In the genomic region with DNA sequence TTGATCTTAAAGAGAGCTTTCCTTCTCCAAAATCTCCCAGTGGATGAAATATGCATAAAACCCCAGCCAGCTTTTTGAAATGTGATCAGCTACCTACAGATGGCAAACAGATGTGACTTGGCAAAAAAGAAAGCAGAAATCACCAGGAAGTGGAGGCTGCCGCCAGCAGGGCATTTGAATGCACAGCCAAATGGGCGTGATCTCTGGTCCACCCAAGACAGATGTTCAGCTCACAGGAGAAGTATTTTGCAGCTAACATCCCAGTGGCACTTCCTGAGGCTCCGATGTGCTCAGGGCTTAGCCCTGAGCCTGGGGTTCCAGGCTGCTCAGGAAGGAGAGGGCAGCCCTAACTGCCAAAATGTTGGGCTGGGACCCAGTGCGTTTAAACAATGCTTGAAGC, we compare ENCODE assay signal across 10 cellular contexts.
DNase-seq lines count a peak whose midpoint lies in the region; ATAC-seq and TF ChIP-seq lines count a peak whose summit lies in the region.
"Had no signal": no experiment of that assay in that cellular context is flagged by ENCODE, and none has a peak within 500 bp of the region (broad histone marks: within the 10 kb centered on the region; RNA-seq: fewer than 3 reads in every experiment).

No MANE protein-coding gene starts in this region.

- no peaks in the 10 kb centered on the region for H3K9me2 ChIP-seq in SK-N-SH

- CTCF ChIA-PET in SK-N-SH (lab: Yijun Ruan, JAX): interaction anchor here (3.0 to 4.9 kb wide), 2 partner anchors 11 to 16 kb away, joined by 12 to 21 read pairs; no protein-coding TSS in a partner anchor

- intact Hi-C loops in sigmoid colon (cut with DNase I) (no loop called here), lower leg skin (cut with DNase I; ENCODE audit: low total_unique reads) (no loop called here)

- H3K9ac ChIP-seq in SK-N-SH: no peak overlapping the region

- H2AFZ ChIP-seq in SK-N-SH (ENCODE audit: low read depth): no peak overlapping the region

- DNase-seq in CD1c-positive myeloid dendritic cell (ENCODE audit: extremely low spot score) (peak; percentile 44), SK-N-SH (peak; percentile 52), foreskin fibroblast (peak; percentile 95 to 97), sigmoid colon (no peak), lower leg skin (ENCODE audit: low spot score in 2 of 2) (no peak), GM20000 (ENCODE audit: low spot score) (no peak)
- DNase-seq: cerebellar nuclear complex had no signal

- 45% methylated on average over 4 of the region's 4 CpGs for WGBS in SK-N-SH (ENCODE audit: low lambda C conversion rate)
- 40 to 65% methylated on average over 4 of the region's 4 CpGs for WGBS in sigmoid colon, 2 donors
- WGBS in lower leg skin, 2 donors: 35 to 58% methylated on average over 4 of the region's 4 CpGs

- H3K79me2 ChIP-seq in SK-N-SH (ENCODE audit: insufficient read depth): no peaks in the 10 kb centered on the region

- no peaks in the 10 kb centered on the region for H3F3A ChIP-seq in SK-N-SH (replicated peaks; ENCODE audit: insufficient read depth)

- H3K36me3 ChIP-seq in SK-N-SH (replicated peaks in 1 of 2; ENCODE audit: control insufficient read depth in 1 of 2, insufficient read depth in 2 of 2, low read length in 1 of 2): peaks cover 0 to 4% of the 10 kb centered on the region in 2 experiments
- peaks cover 0 to 37% (median 14%) of the 10 kb centered on the region in 4 donors for H3K36me3 ChIP-seq in sigmoid colon

- TF ChIP-seq RAD21 in SK-N-SH (IDR thresholded peaks at IDR 0.05; ENCODE audit: low read length): peak; percentile 4; the same call in 1 of the 2 replicates

- no peak overlapping the region for H3K4me2 ChIP-seq in SK-N-SH

- no peak overlapping the region for H3K27ac ChIP-seq in SK-N-SH (ENCODE audit: low read depth in 2 of 2, low read length in 1 of 2)
- H3K27ac ChIP-seq in sigmoid colon: peak overlapping the region in 1 of 4 donors; percentile 14
- H3K27ac ChIP-seq: thoracic aorta had no signal

- TF ChIP-seq EP300 in SK-N-SH (IDR thresholded peaks at IDR 0.05; ENCODE audit: borderline replicate concordance in 1 of 2, low read depth in 1 of 2, low read length in 1 of 2) (no peak; a peak in 1 of 4 replicates), sigmoid colon (IDR thresholded peaks at IDR 0.05) (no peak)

- H4K20me1 ChIP-seq in SK-N-SH (ENCODE audit: insufficient read depth): no peaks in the 10 kb centered on the region

- POLR2A ChIA-PET in SK-N-SH (lab: Yijun Ruan, JAX): no interaction called here

- H3K4me1 ChIP-seq in SK-N-SH (ENCODE audit: control insufficient read depth in 1 of 2, insufficient read depth in 2 of 2, low read depth in 1 of 2, low read length in 1 of 2) (no peaks in the 10 kb centered on the region; a peak in 1 of 4 replicates), sigmoid colon (peaks cover 0 to 7% (median 0%) of the 10 kb centered on the region in 4 donors)

- no peaks in the 10 kb centered on the region for H3K9me3 ChIP-seq in SK-N-SH
- no peaks in the 10 kb centered on the region for H3K9me3 ChIP-seq in sigmoid colon
- H3K9me3 ChIP-seq: thoracic aorta had no signal

- H3K4me3 ChIP-seq in SK-N-SH (ENCODE audit: low read depth in 2 of 2, low read length in 1 of 2) (no peak overlapping the region), foreskin fibroblast (ENCODE audit: low read depth in 1 of 2, low read length in 2 of 2) (no peak overlapping the region), sigmoid colon (no peak overlapping the region), lower leg skin (ENCODE audit: low read depth, poor library complexity, severe bottlenecking) (no peak overlapping the region)
- H3K4me3 ChIP-seq: thoracic aorta had no signal

- ATAC-seq in GM21381 (IDR thresholded peaks at IDR 0.05; ENCODE audit: unreplicated experiment): peak; percentile 51
- ATAC-seq in GM21737 (IDR thresholded peaks at IDR 0.05; ENCODE audit: unreplicated experiment): no peak

- peak; percentile 16; the same call in 1 of the 2 replicates for TF ChIP-seq CTCF in SK-N-SH (IDR thresholded peaks at IDR 0.05)
- peak; percentile 32 for TF ChIP-seq CTCF in foreskin fibroblast (IDR thresholded peaks at IDR 0.05; ENCODE audit: low read depth, low read length)
- no peak for TF ChIP-seq CTCF in sigmoid colon (IDR thresholded peaks at IDR 0.05)
- TF ChIP-seq CTCF in lower leg skin (IDR thresholded peaks at IDR 0.05): no peak
- no peak for TF ChIP-seq CTCF in GM20000 (IDR thresholded peaks at IDR 0.05; ENCODE audit: extremely low read depth, missing control alignments)

- H3K27me3 ChIP-seq in SK-N-SH (ENCODE audit: insufficient read depth) (no peaks in the 10 kb centered on the region), sigmoid colon (no peaks in the 10 kb centered on the region)

- no peak for TF ChIP-seq POLR2A in sigmoid colon (IDR thresholded peaks at IDR 0.05)
- no peak for TF ChIP-seq POLR2A in lower leg skin (IDR thresholded peaks at IDR 0.05)

TF ChIP-seq in SK-N-SH, 30 proteins besides CTCF, POLR2A, EP300 and RAD21:
- TF ChIP-seq NFIC (IDR thresholded peaks at IDR 0.05; ENCODE audit: borderline replicate concordance) (peak; percentile 48; the same call in 1 of the 2 replicates), FOXJ3 (CRISPR knock-in tag; IDR thresholded peaks at IDR 0.05) (no peak), EZH2phosphoT487 (IDR thresholded peaks at IDR 0.05; ENCODE audit: borderline replicate concordance, low read depth) (no peak), TCF12 (IDR thresholded peaks at IDR 0.05) (peak; percentile 96), POLR2AphosphoS5 (IDR thresholded peaks at IDR 0.05; ENCODE audit: low read depth, low read length) (peak; percentile 37; the same call in 1 of the 2 replicates)
- TF ChIP-seq, protein P1, sequence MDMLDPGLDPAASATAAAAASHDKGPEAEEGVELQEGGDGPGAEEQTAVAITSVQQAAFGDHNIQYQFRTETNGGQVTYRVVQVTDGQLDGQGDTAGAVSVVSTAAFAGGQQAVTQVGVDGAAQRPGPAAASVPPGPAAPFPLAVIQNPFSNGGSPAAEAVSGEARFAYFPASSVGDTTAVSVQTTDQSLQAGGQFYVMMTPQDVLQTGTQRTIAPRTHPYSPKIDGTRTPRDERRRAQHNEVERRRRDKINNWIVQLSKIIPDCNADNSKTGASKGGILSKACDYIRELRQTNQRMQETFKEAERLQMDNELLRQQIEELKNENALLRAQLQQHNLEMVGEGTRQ (IDR thresholded peaks at IDR 0.05; ENCODE audit: borderline replicate concordance, low read depth, low read length): no peak
- TF ChIP-seq, protein P2, sequence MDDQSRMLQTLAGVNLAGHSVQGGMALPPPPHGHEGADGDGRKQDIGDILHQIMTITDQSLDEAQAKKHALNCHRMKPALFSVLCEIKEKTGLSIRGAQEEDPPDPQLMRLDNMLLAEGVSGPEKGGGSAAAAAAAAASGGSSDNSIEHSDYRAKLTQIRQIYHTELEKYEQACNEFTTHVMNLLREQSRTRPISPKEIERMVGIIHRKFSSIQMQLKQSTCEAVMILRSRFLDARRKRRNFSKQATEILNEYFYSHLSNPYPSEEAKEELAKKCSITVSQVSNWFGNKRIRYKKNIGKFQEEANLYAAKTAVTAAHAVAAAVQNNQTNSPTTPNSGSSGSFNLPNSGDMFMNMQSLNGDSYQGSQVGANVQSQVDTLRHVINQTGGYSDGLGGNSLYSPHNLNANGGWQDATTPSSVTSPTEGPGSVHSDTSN (IDR thresholded peaks at IDR 0.05): no peak
- TF ChIP-seq, protein P3, sequence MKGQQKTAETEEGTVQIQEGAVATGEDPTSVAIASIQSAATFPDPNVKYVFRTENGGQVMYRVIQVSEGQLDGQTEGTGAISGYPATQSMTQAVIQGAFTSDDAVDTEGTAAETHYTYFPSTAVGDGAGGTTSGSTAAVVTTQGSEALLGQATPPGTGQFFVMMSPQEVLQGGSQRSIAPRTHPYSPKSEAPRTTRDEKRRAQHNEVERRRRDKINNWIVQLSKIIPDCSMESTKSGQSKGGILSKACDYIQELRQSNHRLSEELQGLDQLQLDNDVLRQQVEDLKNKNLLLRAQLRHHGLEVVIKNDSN (IDR thresholded peaks at IDR 0.05; ENCODE audit: borderline replicate concordance, low read depth): no peak
- TF ChIP-seq, protein P4, sequence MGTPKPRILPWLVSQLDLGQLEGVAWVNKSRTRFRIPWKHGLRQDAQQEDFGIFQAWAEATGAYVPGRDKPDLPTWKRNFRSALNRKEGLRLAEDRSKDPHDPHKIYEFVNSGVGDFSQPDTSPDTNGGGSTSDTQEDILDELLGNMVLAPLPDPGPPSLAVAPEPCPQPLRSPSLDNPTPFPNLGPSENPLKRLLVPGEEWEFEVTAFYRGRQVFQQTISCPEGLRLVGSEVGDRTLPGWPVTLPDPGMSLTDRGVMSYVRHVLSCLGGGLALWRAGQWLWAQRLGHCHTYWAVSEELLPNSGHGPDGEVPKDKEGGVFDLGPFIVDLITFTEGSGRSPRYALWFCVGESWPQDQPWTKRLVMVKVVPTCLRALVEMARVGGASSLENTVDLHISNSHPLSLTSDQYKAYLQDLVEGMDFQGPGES (IDR thresholded peaks at IDR 0.05; ENCODE audit: low read depth, low read length): no peak

Comparison
In these comparisons a context has a peak if more than half of its experiments do, and no peak if none do; other contexts are left out.
1. DNase-seq: peak in CD1c-positive myeloid dendritic cell (single experiment), SK-N-SH (single experiment) and foreskin fibroblast (2 of 2); none in sigmoid colon (single experiment), lower leg skin (0 of 2) and GM20000 (single experiment).
2. CTCF ChIP-seq: peak in SK-N-SH (single experiment) and foreskin fibroblast (single experiment); none in sigmoid colon (0 of 4), lower leg skin (0 of 3) and GM20000 (single experiment).